In genomic region chr9:121652838-121653231, GRCh38 we compare ENCODE assay signal across 1 cellular context.
TF ChIP-seq lines count a peak whose summit lies in the region.

No MANE protein-coding gene starts in this region.

TF ChIP-seq in H1, 55 proteins besides CTCF, POLR2A, EP300 and RAD21 (continued from another document):
- TF ChIP-seq EZH2 (IDR thresholded peaks at IDR 0.05; ENCODE audit: low read depth, low read length, severe bottlenecking) (no peak), JUND (IDR thresholded peaks at IDR 0.05; ENCODE audit: low read length) (no peak)
TF ChIP-seq in H1: peak in this region for 0.
